In genomic region chr18:26181343-26181826, GRCh38 we compare ENCODE assay signal across 18 cellular contexts. TPM values are rescaled to one million over a fixed set of nuclear protein-coding genes. Genes with fewer than 3 reads are reported as not detected.
DNase-seq lines count a peak whose midpoint lies in the region; ATAC-seq and TF ChIP-seq lines count a peak whose summit lies in the region.
"Had no signal": no experiment of that assay in that cellular context is flagged by ENCODE, and none has a peak within 500 bp of the region (broad histone marks: within the 10 kb centered on the region; RNA-seq: fewer than 3 reads in every experiment).

No MANE protein-coding gene starts in this region.

- H3K9me3 ChIP-seq in MM.1S (replicated peaks; ENCODE audit: insufficient read depth, low read length): no peaks in the 10 kb centered on the region
- H3K9me3 ChIP-seq in adrenal gland (replicated peaks in 1 of 3): no peaks in the 10 kb centered on the region
- H3K9me3 ChIP-seq: esophagus squamous epithelium, SJSA1, uterus had no signal

- DNase-seq in MM.1S (peak; percentile 92), NCI-H2227 treated with DMSO at 0.1 percent for 48 hours (lab: John Stamatoyannopoulos, UW) (no peak), adrenal gland (no peak)
- DNase-seq in activated CD8-positive, alpha-beta T cell treated with anti-CD3 and anti-CD28 coated beads, Interleukin-2, amount 10 ng/mL, durations not matched to agents 7 days and 5 days: no peak
- DNase-seq: activated naive CD8-positive, alpha-beta T cell treated with anti-CD3 and anti-CD28 coated beads, Interleukin-2, amount 50 U/mL, for 24 hours; DMS 273 treated with DMSO at 0.1 percent for 48 hours; esophagus squamous epithelium; NCI-H69; nucleus accumbens; uterus had no signal

- no peaks in the 10 kb centered on the region for H3K9me2 ChIP-seq in MM.1S (replicated peaks; ENCODE audit: insufficient read depth, low read length)

- peak overlapping the region; percentile 88 for H3K27ac ChIP-seq in MM.1S (ENCODE audit: low read length)
- no peak overlapping the region for H3K27ac ChIP-seq in adrenal gland
- H3K27ac ChIP-seq: esophagus squamous epithelium, SJSA1, uterus had no signal

- intact Hi-C loops in adrenal gland (cut with DNase I): loop anchor here in 1 of 2 donors (10.0 kb wide), 1 partner anchor 417 kb away; no protein-coding TSS in a partner anchor

- POLR2A ChIA-PET in activated CD8-positive, alpha-beta T cell treated with anti-CD3 and anti-CD28 coated beads, Interleukin-2, amount 10 ng/mL, durations not matched to agents 7 days and 5 days (lab: Charles Lee): no interaction called here

- no peaks in the 10 kb centered on the region for H3K9me3 Mint-ChIP-seq in activated CD8-positive, alpha-beta T cell treated with anti-CD3 and anti-CD28 coated beads, Interleukin-2, amount 10 ng/mL, durations not matched to agents 7 days and 5 days (ENCODE audit: insufficient read depth)
- H3K9me3 Mint-ChIP-seq: activated naive CD8-positive, alpha-beta T cell treated with anti-CD3 and anti-CD28 coated beads, Interleukin-2, amount 50 U/mL, for 24 hours had no signal

- H3K9ac ChIP-seq in MM.1S (ENCODE audit: low read length): peak overlapping the region; percentile 28; the same call in 1 of the 2 replicates

- CTCF ChIA-PET in activated CD8-positive, alpha-beta T cell treated with anti-CD3 and anti-CD28 coated beads, Interleukin-2, amount 10 ng/mL, durations not matched to agents 7 days and 5 days (lab: Charles Lee): no interaction called here

- H3K4me1 ChIP-seq in MM.1S (ENCODE audit: low read length): peaks cover 48% of the 10 kb centered on the region
- no peaks in the 10 kb centered on the region for H3K4me1 ChIP-seq in adrenal gland (replicated peaks in 1 of 2)
- H3K4me1 ChIP-seq: esophagus squamous epithelium, SJSA1, uterus had no signal

- H3K27me3 ChIP-seq in MM.1S (replicated peaks; ENCODE audit: insufficient read depth, low read length) (no peaks in the 10 kb centered on the region), adrenal gland (no peaks in the 10 kb centered on the region)
- H3K27me3 ChIP-seq: esophagus squamous epithelium, uterus had no signal

- H3K4me1 Mint-ChIP-seq in activated CD8-positive, alpha-beta T cell treated with anti-CD3 and anti-CD28 coated beads, Interleukin-2, amount 10 ng/mL, durations not matched to agents 7 days and 5 days (ENCODE audit: low read depth): peaks cover 6% of the 10 kb centered on the region

- H3K36me3 Mint-ChIP-seq in activated CD8-positive, alpha-beta T cell treated with anti-CD3 and anti-CD28 coated beads, Interleukin-2, amount 10 ng/mL, durations not matched to agents 7 days and 5 days (ENCODE audit: low read depth): no peaks in the 10 kb centered on the region

- peaks cover 38% of the 10 kb centered on the region for H3F3A ChIP-seq in MM.1S (ENCODE audit: insufficient read depth, low read length)

- ATAC-seq in GM18502 (IDR thresholded peaks at IDR 0.05; ENCODE audit: poor library complexity, unreplicated experiment): peak; percentile 79
- ATAC-seq in GM19467 (IDR thresholded peaks at IDR 0.05; ENCODE audit: unreplicated experiment): peak; percentile 72
- peak; percentile 62 for ATAC-seq in HG02970 (IDR thresholded peaks at IDR 0.05; ENCODE audit: low FRiP score, unreplicated experiment)
- no peak for ATAC-seq in HG02588 (IDR thresholded peaks at IDR 0.05; ENCODE audit: unreplicated experiment)
- ATAC-seq in activated CD8-positive, alpha-beta T cell treated with anti-CD3 and anti-CD28 coated beads, Interleukin-2, amount 10 ng/mL, durations not matched to agents 7 days and 5 days: no peak
- ATAC-seq: activated naive CD8-positive, alpha-beta T cell treated with anti-CD3 and anti-CD28 coated beads, Interleukin-2, amount 50 U/mL, for 24 hours had no signal

- no peak overlapping the region for H3K4me3 Mint-ChIP-seq in activated CD8-positive, alpha-beta T cell treated with anti-CD3 and anti-CD28 coated beads, Interleukin-2, amount 10 ng/mL, durations not matched to agents 7 days and 5 days
- H3K4me3 Mint-ChIP-seq: activated naive CD8-positive, alpha-beta T cell treated with anti-CD3 and anti-CD28 coated beads, Interleukin-2, amount 50 U/mL, for 24 hours had no signal

- H3K27ac Mint-ChIP-seq in activated CD8-positive, alpha-beta T cell treated with anti-CD3 and anti-CD28 coated beads, Interleukin-2, amount 10 ng/mL, durations not matched to agents 7 days and 5 days: no peak overlapping the region
- H3K27ac Mint-ChIP-seq: activated naive CD8-positive, alpha-beta T cell treated with anti-CD3 and anti-CD28 coated beads, Interleukin-2, amount 50 U/mL, for 24 hours had no signal

- 87 to 91% (median 91%) methylated on average over 7 of the region's 7 CpGs for WGBS in adrenal gland, 4 donors

- no peaks in the 10 kb centered on the region for H3K79me2 ChIP-seq in MM.1S (ENCODE audit: low read length)

- peak overlapping the region; percentile 44; the same call in 1 of the 2 replicates for H3K4me2 ChIP-seq in MM.1S (ENCODE audit: low read depth, low read length)

- TF ChIP-seq CTCF in MM.1S (IDR thresholded peaks at IDR 0.05; ENCODE audit: low read length): no peak
- no peak for TF ChIP-seq CTCF in adrenal gland (IDR thresholded peaks at IDR 0.05)

- H3K4me3 ChIP-seq in MM.1S (ENCODE audit: low read length) (no peak overlapping the region), adrenal gland (no peak overlapping the region)
- H3K4me3 ChIP-seq: esophagus squamous epithelium, SJSA1, uterus had no signal

- TF ChIP-seq POLR2A in adrenal gland (IDR thresholded peaks at IDR 0.05): no peak

- H4K20me1 ChIP-seq in MM.1S (ENCODE audit: insufficient read depth, low read length): no peaks in the 10 kb centered on the region

- no peaks in the 10 kb centered on the region for H3K27me3 Mint-ChIP-seq in activated CD8-positive, alpha-beta T cell treated with anti-CD3 and anti-CD28 coated beads, Interleukin-2, amount 10 ng/mL, durations not matched to agents 7 days and 5 days (ENCODE audit: low read depth)
- H3K27me3 Mint-ChIP-seq: activated naive CD8-positive, alpha-beta T cell treated with anti-CD3 and anti-CD28 coated beads, Interleukin-2, amount 50 U/mL, for 24 hours had no signal

- H3K36me3 ChIP-seq in MM.1S (replicated peaks; ENCODE audit: insufficient read depth, low read length) (no peaks in the 10 kb centered on the region), adrenal gland (replicated peaks in 1 of 2) (no peaks in the 10 kb centered on the region)
- H3K36me3 ChIP-seq: esophagus squamous epithelium, SJSA1, uterus had no signal

- H2AFZ ChIP-seq in MM.1S (ENCODE audit: low read length): no peak overlapping the region

RNA-seq across cellular contexts. Expression of gene TAF4B, which starts 44.9 kb away (rescaled TPM):
- total RNA-seq in adrenal gland: 10 to 100 TPM in 2 of 8 donors, 1 to 10 TPM in 6; 3.4 to 15.7 (median 7.3) TPM
- polyA plus RNA-seq in adrenal gland: 1 to 10 TPM; 2.2 to 5.7 (median 2.7) TPM
- total RNA-seq in activated CD8-positive, alpha-beta T cell treated with anti-CD3 and anti-CD28 coated beads, Interleukin-2, amount 10 ng/mL, durations not matched to agents 7 days and 5 days: 1 to 10 TPM; 8.1 to 8.5 TPM

RNA-seq across cellular contexts. Expression of gene PSMA8, which starts 47.7 kb away (rescaled TPM):
- total RNA-seq in adrenal gland: under 1 TPM in 1 of 8 donors, not detected in 7; 0.36 TPM
- under 1 TPM; 0.07 to 0.24 (median 0.07) TPM for polyA plus RNA-seq in adrenal gland
- total RNA-seq in activated CD8-positive, alpha-beta T cell treated with anti-CD3 and anti-CD28 coated beads, Interleukin-2, amount 10 ng/mL, durations not matched to agents 7 days and 5 days: 1 to 10 TPM; 1.2 TPM
- total RNA-seq: esophagus squamous epithelium, H1, lung microvascular endothelial cell, SJSA1, uterus had no signal
- polyA plus RNA-seq: AG04450, H1 had no signal

Comparison
In these comparisons a context has a peak if more than half of its experiments do, and no peak if none do; other contexts are left out.
1. ATAC-seq: peak in GM18502 (single experiment), GM19467 (single experiment) and HG02970 (single experiment); none in HG02588 (single experiment) and activated CD8-positive, alpha-beta T cell treated with anti-CD3 and anti-CD28 coated beads, Interleukin-2, amount 10 ng/mL, durations not matched to agents 7 days and 5 days (single experiment).